Comparison of ENCODE assay signal across 1 cellular context in the genomic region with DNA sequence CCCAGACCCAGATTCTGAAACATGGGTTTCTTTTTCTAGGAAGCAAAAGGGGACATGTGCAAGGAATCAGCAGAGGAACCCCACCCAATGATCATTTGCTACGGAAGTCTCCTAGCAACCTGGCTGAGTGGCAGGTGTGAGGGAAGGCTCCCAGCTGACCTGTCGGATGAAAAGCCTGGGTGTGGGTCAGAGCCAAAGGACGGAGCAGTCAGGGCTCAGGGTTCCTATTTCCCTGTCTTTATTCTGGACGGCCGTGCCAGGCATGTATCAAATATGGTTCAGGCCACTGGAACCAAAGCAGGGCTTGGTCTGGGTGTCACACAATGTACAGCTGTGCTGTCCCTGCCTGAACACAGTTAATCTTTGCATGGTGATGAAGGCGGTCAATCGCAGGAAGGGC.
TF ChIP-seq lines count a peak whose summit lies in the region.

No MANE protein-coding gene starts in this region.

TF ChIP-seq in GM23338, 12 proteins besides CTCF, POLR2A, EP300 and RAD21 (continued from another document):
- TF ChIP-seq, protein P1, sequence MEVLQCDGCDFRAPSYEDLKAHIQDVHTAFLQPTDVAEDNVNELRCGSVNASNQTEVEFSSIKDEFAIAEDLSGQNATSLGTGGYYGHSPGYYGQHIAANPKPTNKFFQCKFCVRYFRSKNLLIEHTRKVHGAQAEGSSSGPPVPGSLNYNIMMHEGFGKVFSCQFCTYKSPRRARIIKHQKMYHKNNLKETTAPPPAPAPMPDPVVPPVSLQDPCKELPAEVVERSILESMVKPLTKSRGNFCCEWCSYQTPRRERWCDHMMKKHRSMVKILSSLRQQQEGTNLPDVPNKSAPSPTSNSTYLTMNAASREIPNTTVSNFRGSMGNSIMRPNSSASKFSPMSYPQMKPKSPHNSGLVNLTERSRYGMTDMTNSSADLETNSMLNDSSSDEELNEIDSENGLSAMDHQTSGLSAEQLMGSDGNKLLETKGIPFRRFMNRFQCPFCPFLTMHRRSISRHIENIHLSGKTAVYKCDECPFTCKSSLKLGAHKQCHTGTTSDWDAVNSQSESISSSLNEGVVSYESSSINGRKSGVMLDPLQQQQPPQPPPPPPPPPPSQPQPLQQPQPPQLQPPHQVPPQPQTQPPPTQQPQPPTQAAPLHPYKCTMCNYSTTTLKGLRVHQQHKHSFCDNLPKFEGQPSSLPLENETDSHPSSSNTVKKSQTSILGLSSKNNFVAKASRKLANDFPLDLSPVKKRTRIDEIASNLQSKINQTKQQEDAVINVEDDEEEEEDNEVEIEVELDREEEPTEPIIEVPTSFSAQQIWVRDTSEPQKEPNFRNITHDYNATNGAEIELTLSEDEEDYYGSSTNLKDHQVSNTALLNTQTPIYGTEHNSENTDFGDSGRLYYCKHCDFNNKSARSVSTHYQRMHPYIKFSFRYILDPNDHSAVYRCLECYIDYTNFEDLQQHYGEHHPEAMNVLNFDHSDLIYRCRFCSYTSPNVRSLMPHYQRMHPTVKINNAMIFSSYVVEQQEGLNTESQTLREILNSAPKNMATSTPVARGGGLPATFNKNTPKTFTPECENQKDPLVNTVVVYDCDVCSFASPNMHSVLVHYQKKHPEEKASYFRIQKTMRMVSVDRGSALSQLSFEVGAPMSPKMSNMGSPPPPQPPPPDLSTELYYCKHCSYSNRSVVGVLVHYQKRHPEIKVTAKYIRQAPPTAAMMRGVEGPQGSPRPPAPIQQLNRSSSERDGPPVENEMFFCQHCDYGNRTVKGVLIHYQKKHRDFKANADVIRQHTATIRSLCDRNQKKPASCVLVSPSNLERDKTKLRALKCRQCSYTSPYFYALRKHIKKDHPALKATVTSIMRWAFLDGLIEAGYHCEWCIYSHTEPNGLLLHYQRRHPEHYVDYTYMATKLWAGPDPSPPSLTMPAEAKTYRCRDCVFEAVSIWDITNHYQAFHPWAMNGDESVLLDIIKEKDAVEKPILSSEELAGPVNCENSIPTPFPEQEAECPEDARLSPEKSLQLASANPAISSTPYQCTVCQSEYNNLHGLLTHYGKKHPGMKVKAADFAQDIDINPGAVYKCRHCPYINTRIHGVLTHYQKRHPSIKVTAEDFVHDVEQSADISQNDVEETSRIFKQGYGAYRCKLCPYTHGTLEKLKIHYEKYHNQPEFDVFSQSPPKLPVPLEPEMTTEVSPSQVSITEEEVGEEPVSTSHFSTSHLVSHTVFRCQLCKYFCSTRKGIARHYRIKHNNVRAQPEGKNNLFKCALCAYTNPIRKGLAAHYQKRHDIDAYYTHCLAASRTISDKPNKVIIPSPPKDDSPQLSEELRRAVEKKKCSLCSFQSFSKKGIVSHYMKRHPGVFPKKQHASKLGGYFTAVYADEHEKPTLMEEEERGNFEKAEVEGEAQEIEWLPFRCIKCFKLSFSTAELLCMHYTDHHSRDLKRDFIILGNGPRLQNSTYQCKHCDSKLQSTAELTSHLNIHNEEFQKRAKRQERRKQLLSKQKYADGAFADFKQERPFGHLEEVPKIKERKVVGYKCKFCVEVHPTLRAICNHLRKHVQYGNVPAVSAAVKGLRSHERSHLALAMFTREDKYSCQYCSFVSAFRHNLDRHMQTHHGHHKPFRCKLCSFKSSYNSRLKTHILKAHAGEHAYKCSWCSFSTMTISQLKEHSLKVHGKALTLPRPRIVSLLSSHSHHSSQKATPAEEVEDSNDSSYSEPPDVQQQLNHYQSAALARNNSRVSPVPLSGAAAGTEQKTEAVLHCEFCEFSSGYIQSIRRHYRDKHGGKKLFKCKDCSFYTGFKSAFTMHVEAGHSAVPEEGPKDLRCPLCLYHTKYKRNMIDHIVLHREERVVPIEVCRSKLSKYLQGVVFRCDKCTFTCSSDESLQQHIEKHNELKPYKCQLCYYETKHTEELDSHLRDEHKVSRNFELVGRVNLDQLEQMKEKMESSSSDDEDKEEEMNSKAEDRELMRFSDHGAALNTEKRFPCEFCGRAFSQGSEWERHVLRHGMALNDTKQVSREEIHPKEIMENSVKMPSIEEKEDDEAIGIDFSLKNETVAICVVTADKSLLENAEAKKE (CRISPR knock-in tag; IDR thresholded peaks at IDR 0.05) = no peak
- TF ChIP-seq ZNF331 (CRISPR knock-in tag; IDR thresholded peaks at IDR 0.05; ENCODE audit: low read depth) (no peak), EZH2phosphoT487 (IDR thresholded peaks at IDR 0.05; ENCODE audit: unreplicated experiment) (no peak), EZH2 (IDR thresholded peaks at IDR 0.05; ENCODE audit: low read depth, unreplicated experiment) (no peak), NANOG (IDR thresholded peaks at IDR 0.05; ENCODE audit: borderline replicate concordance) (no peak), CREB1 (CRISPR knock-in tag; IDR thresholded peaks at IDR 0.05; ENCODE audit: low read depth) (no peak), ZNF114 (CRISPR knock-in tag; IDR thresholded peaks at IDR 0.05) (no peak), POLR2AphosphoS5 (IDR thresholded peaks at IDR 0.05; ENCODE audit: low read depth) (no peak), JUNB (IDR thresholded peaks at IDR 0.05; ENCODE audit: unreplicated experiment) (no peak)
- TF ChIP-seq, protein P2, sequence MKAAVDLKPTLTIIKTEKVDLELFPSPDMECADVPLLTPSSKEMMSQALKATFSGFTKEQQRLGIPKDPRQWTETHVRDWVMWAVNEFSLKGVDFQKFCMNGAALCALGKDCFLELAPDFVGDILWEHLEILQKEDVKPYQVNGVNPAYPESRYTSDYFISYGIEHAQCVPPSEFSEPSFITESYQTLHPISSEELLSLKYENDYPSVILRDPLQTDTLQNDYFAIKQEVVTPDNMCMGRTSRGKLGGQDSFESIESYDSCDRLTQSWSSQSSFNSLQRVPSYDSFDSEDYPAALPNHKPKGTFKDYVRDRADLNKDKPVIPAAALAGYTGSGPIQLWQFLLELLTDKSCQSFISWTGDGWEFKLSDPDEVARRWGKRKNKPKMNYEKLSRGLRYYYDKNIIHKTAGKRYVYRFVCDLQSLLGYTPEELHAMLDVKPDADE (IDR thresholded peaks at IDR 0.05) = no peak
